8 cellular contexts compared by ENCODE assay signal in genomic region chr12:51531982-51532497, GRCh38. TPM values are rescaled to one million over a fixed set of nuclear protein-coding genes. Genes with fewer than 3 reads are reported as not detected.
DNase-seq lines count a peak whose midpoint lies in the region; ATAC-seq and TF ChIP-seq lines count a peak whose summit lies in the region.

No MANE protein-coding gene starts in this region.

- no peak for TF ChIP-seq EP300 in suprapubic skin (IDR thresholded peaks at IDR 0.05)

- peaks cover 5% of the 10 kb centered on the region for H3K4me1 ChIP-seq in Loucy (ENCODE audit: insufficient read depth, low read length, poor library complexity, severe bottlenecking)
- no peaks in the 10 kb centered on the region for H3K4me1 ChIP-seq in foreskin keratinocyte
- H3K4me1 ChIP-seq in suprapubic skin = no peaks in the 10 kb centered on the region

- H3K27ac ChIP-seq in foreskin keratinocyte (no peak overlapping the region), suprapubic skin (no peak overlapping the region)

- no peaks in the 10 kb centered on the region for H3K9me2 ChIP-seq in Loucy (replicated peaks; ENCODE audit: low read depth, low read length)

- no peaks in the 10 kb centered on the region for H3K27me3 ChIP-seq in Loucy (ENCODE audit: insufficient read depth, low read length, poor library complexity, severe bottlenecking)
- peaks cover 14% of the 10 kb centered on the region for H3K27me3 ChIP-seq in foreskin keratinocyte
- peaks cover 32% of the 10 kb centered on the region for H3K27me3 ChIP-seq in suprapubic skin

- H3K4me3 ChIP-seq in AG10803 (ENCODE audit: low read length) = no peak overlapping the region
- H3K4me3 ChIP-seq in Loucy (ENCODE audit: low read length, poor library complexity, severe bottlenecking) = peak overlapping the region; percentile 29
- no peak overlapping the region for H3K4me3 ChIP-seq in suprapubic skin

- peak overlapping the region; percentile 92 for H2AFZ ChIP-seq in Loucy (ENCODE audit: low read length)

- peak; percentile 72 for DNase-seq in AG10803 (ENCODE audit: low read depth)
- DNase-seq in GM19240 (ENCODE audit: insufficient read length, low spot score) = peak; percentile 77
- DNase-seq in RPMI7951 (ENCODE audit: low read depth) = peak; percentile 63
- DNase-seq in activated T-helper 1 cell treated with anti-CD3 and anti-CD28 coated beads, Interleukin-2, amount 50 U/mL, for 16 hours (ENCODE audit: low read depth in 1 of 2, low spot score in 1 of 2) = peak; percentile 38 to 47
- DNase-seq in foreskin keratinocyte = peak; percentile 16 to 56
- DNase-seq in nucleus accumbens (lab: John Stamatoyannopoulos, UW) = peak in 50 of 56 donors; percentile 4 to 85 (median 48)
- peak in 1 of 2 donors; percentile 71 for DNase-seq in suprapubic skin (ENCODE audit: low spot score in 2 of 2)

- H4K20me1 ChIP-seq in Loucy (ENCODE audit: insufficient read depth, low read length, poor library complexity, severe bottlenecking) = no peaks in the 10 kb centered on the region

- no peaks in the 10 kb centered on the region for H3F3A ChIP-seq in Loucy (ENCODE audit: low read depth)

- TF ChIP-seq POLR2A in suprapubic skin (IDR thresholded peaks at IDR 0.05) = no peak

- H3K4me2 ChIP-seq in Loucy (ENCODE audit: low read depth, low read length, poor library complexity, severe bottlenecking) = peak overlapping the region; percentile 49

- no peaks in the 10 kb centered on the region for H3K9me3 ChIP-seq in Loucy (ENCODE audit: insufficient read depth, low read depth, low read length)
- H3K9me3 ChIP-seq in suprapubic skin = no peaks in the 10 kb centered on the region

- ATAC-seq in foreskin keratinocyte = peak; percentile 75

- H3K9ac ChIP-seq in Loucy (ENCODE audit: low read depth, low read length, poor library complexity, severe bottlenecking) = peak overlapping the region; percentile 33

- no peaks in the 10 kb centered on the region for H3K79me2 ChIP-seq in Loucy (ENCODE audit: insufficient read depth, low read length)

- TF ChIP-seq CTCF in AG10803 (conservative IDR thresholded peaks at IDR 0.05; ENCODE audit: low read length) (peak; percentile 97), Loucy (conservative IDR thresholded peaks at IDR 0.05; ENCODE audit: low read length) (peak; percentile 86), foreskin keratinocyte (conservative IDR thresholded peaks at IDR 0.05) (peak; percentile 86), suprapubic skin (IDR thresholded peaks at IDR 0.05) (peak; percentile 47 to 82)

- H3K36me3 ChIP-seq in Loucy (ENCODE audit: insufficient read depth, low read length) = no peaks in the 10 kb centered on the region
- H3K36me3 ChIP-seq in suprapubic skin = no peaks in the 10 kb centered on the region

- 2% methylated on average over 10 of the region's 10 CpGs for WGBS in suprapubic skin

RNA-seq across cellular contexts. Expression of gene SCN8A, which starts 59.0 kb away (rescaled TPM):
- 0.29 and 0.60 TPM in 2 replicates for total RNA-seq in RPMI7951 (2014; rRNA removed; shearing (Covaris generic))
- total RNA-seq in foreskin keratinocyte (1.3 and 6.1 TPM in 2 replicates), suprapubic skin (under 1 TPM; 0.08 to 0.62 (median 0.58) TPM)
- polyA plus RNA-seq in foreskin keratinocyte = 0.16 and 0.49 TPM in 2 replicates
